Comparison of ENCODE assay signal across 8 cellular contexts in the genomic region with DNA sequence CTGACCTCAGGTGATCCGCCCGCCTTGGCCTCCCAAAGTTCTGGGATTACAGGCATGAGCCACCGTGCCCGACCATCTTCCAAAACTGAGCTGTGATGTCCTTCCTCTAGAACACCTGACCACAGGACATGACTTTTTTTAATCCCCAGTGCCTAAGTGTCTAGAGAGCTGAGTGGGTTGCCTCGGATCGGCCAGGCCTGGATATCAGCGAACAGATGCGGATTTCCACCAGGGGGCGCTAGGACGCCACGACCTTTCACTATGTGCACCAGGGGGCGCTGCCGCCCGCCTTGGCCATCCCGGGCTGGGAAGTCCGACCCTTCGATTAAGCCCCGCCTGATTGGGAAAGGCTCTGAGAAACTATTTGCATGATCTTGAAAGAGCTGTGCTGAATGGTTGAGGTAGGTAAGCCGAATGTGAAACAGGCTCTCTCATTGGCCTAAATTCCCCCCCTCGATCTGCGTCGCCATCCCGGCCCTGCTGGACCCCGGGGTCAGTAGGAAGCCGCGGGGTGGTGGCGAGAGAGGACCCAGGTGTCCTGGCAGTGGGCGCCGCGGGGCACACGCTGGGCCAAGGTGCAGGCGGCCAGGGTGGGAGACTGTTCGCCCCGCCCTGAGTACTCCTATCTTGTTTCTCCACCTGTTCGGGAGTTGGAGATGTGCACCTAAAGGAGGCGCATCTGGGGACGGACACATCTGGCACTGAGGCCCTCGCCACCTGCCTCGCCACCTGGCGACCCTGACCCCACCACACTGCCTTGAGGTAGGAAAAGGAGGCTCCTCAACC. TPM values are rescaled to one million over a fixed set of nuclear protein-coding genes. Genes with fewer than 3 reads are reported as not detected.
DNase-seq lines count a peak whose midpoint lies in the region; TF ChIP-seq lines count a peak whose summit lies in the region.

A gene with protein sequence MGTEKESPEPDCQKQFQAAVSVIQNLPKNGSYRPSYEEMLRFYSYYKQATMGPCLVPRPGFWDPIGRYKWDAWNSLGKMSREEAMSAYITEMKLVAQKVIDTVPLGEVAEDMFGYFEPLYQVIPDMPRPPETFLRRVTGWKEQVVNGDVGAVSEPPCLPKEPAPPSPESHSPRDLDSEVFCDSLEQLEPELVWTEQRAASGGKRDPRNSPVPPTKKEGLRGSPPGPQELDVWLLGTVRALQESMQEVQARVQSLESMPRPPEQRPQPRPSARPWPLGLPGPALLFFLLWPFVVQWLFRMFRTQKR (plus strand): TSS at position 496 of the 786 bp plus-strand sequence. CDS start 458 bp downstream, outside the sequence.

- H3K36me3 Mint-ChIP-seq in H9 (ENCODE audit: insufficient read depth in 1 of 3, low read depth in 3 of 3) (peaks cover 0 to 2% (median 0%) of the 10 kb centered on the region in 3 experiments; a peak in 1 of 7 replicates), neural crest cell (ENCODE audit: low read depth) (no peaks in the 10 kb centered on the region)

- H3K9me3 Mint-ChIP-seq in H9 (peaks cover 3 to 5% of the 10 kb centered on the region in 2 experiments; a peak in 4 of 5 replicates), neural crest cell (no peaks in the 10 kb centered on the region)

- H2BK15ac ChIP-seq in H9 (ENCODE audit: low read depth, low read length) = no peak within 1 kb of the TSS

- H3K9ac ChIP-seq in H9 (ENCODE audit: extremely low read depth, insufficient read length, low read length) (no peak within 1 kb of the TSS), stomach smooth muscle (ENCODE audit: low read length in 2 of 2) (peak within 1 kb of the TSS; percentile 78 to 94)

- H3K4me3 ChIP-seq in MG63 = peak within 1 kb of the TSS; percentile 60
- peak within 1 kb of the TSS; percentile 69 for H3K4me3 ChIP-seq in fibroblast of villous mesenchyme (ENCODE audit: low read depth, low read length)
- peak within 1 kb of the TSS; percentile 56 to 94 for H3K4me3 ChIP-seq in stomach smooth muscle (ENCODE audit: low read length in 2 of 2)

- H3K79me2 ChIP-seq in H9 (ENCODE audit: insufficient read depth, low read length) = no peaks in the 10 kb centered on the region

- H3K27me3 ChIP-seq in H9 (ENCODE audit: insufficient read depth, low read length) (no peaks in the 10 kb centered on the region), MG63 (no peaks in the 10 kb centered on the region), stomach smooth muscle (ENCODE audit: control insufficient read depth in 1 of 2, insufficient read depth in 2 of 2, low read length in 2 of 2) (no peaks in the 10 kb centered on the region)

- WGBS in H9 (ENCODE audit: extremely low coverage, insufficient read length, low lambda C conversion rate) = no CpG with 5 or more reads among the region's 40 CpGs

- no peak within 1 kb of the TSS for H3K27ac ChIP-seq in H9 (ENCODE audit: insufficient read length, low read depth, low read length)
- H3K27ac ChIP-seq in stomach smooth muscle (ENCODE audit: low read length) = peak within 1 kb of the TSS; percentile 86

- DNase-seq in GDM1 (lab: John Stamatoyannopoulos, UW) (peak; percentile 92), H9 (peak; percentile 99), MG63 (peak; percentile 92), SIG-M5 (lab: John Stamatoyannopoulos, UW) (peak; percentile 96), activated gamma-delta T cell treated with Interleukin-2 at 50 U/mL for 16 hours (peak; percentile 98), fibroblast of villous mesenchyme (ENCODE audit: low read depth) (peak; percentile 98), neural crest cell (ENCODE audit: low read depth, low spot score) (peak; percentile 99)

- H4K20me1 ChIP-seq in H9 (ENCODE audit: control insufficient read depth, insufficient read depth, insufficient read length) = no peaks in the 10 kb centered on the region

- H3K4me1 ChIP-seq in H9 (ENCODE audit: insufficient read depth, low read length) = no peaks in the 10 kb centered on the region
- H3K4me1 ChIP-seq in stomach smooth muscle (ENCODE audit: control insufficient read depth, insufficient read depth, low read length) = peaks cover 39% of the 10 kb centered on the region

- H3K36me3 ChIP-seq in MG63 (no peaks in the 10 kb centered on the region), stomach smooth muscle (ENCODE audit: control insufficient read depth in 2 of 2, insufficient read depth in 2 of 2, low read length in 2 of 2) (peaks cover 3% of the 10 kb centered on the region in 2 donors)

- H2BK12ac ChIP-seq in H9 (ENCODE audit: insufficient read length, low read depth, low read length) = no peak within 1 kb of the TSS

- H2AK5ac ChIP-seq in H9 (ENCODE audit: insufficient read length, low read length) = no peak within 1 kb of the TSS

- H3K79me1 ChIP-seq in H9 (ENCODE audit: insufficient read depth, low read depth, low read length, poor library complexity, severe bottlenecking) = no peaks in the 10 kb centered on the region

- H2BK20ac ChIP-seq in H9 (ENCODE audit: low read depth, low read length, poor library complexity, severe bottlenecking) = no peak within 1 kb of the TSS

- H4K91ac ChIP-seq in H9 (ENCODE audit: insufficient read length, low read depth, low read length) = no peak within 1 kb of the TSS

- H3K9me3 ChIP-seq in H9 (ENCODE audit: control insufficient read depth, low read depth, low read length) = no peaks in the 10 kb centered on the region
- H3K9me3 ChIP-seq in MG63 = no peaks in the 10 kb centered on the region
- H3K9me3 ChIP-seq in stomach smooth muscle (ENCODE audit: control insufficient read depth in 2 of 2, low read length in 2 of 2) = no peaks in the 10 kb centered on the region

- no peak within 1 kb of the TSS for H3K23ac ChIP-seq in H9 (ENCODE audit: insufficient read length, low read depth, low read length)

- H3K27ac Mint-ChIP-seq in H9 (no peak within 1 kb of the TSS), neural crest cell (ENCODE audit: unreplicated experiment) (no peak within 1 kb of the TSS)

- no peak within 1 kb of the TSS for H2AFZ ChIP-seq in H9 (ENCODE audit: low read length)

- no peak within 1 kb of the TSS for H3K56ac ChIP-seq in H9 (ENCODE audit: insufficient read length, low read depth, low read length)

- peaks cover 14% of the 10 kb centered on the region for H3K23me2 ChIP-seq in H9 (ENCODE audit: insufficient read length, low read depth, low read length, poor library complexity, severe bottlenecking)

- no peak within 1 kb of the TSS for H4K5ac ChIP-seq in H9 (ENCODE audit: insufficient read length, low read depth, low read length)

- peak within 1 kb of the TSS; percentile 67 for H3K4me2 ChIP-seq in H9 (ENCODE audit: insufficient read depth, insufficient read length, low read length)

- peaks cover 1% of the 10 kb centered on the region; the same call in 1 of the 2 replicates for H3K27me3 Mint-ChIP-seq in H9 (ENCODE audit: low read depth)
- peaks cover 4% of the 10 kb centered on the region for H3K27me3 Mint-ChIP-seq in neural crest cell (ENCODE audit: low read depth)

- H3K14ac ChIP-seq in H9 (ENCODE audit: insufficient read depth, low read length) = no peak within 1 kb of the TSS

- no peak within 1 kb of the TSS for H2BK120ac ChIP-seq in H9 (ENCODE audit: low read depth, low read length, poor library complexity, severe bottlenecking)

- H3K4me1 Mint-ChIP-seq in H9 (peaks cover 19 to 29% of the 10 kb centered on the region in 2 experiments), neural crest cell (peaks cover 10% of the 10 kb centered on the region)

- TF ChIP-seq CTCF in H9 (conservative IDR thresholded peaks at IDR 0.05) (peak; percentile 100; the same call in 2 of the 3 replicates), fibroblast of villous mesenchyme (IDR thresholded peaks at IDR 0.05; ENCODE audit: insufficient read depth, low read depth, low read length) (peak; percentile 100), neural crest cell (conservative IDR thresholded peaks at IDR 0.05) (peak; percentile 100)

- no peak within 1 kb of the TSS for H4K8ac ChIP-seq in H9 (replicated peaks; ENCODE audit: insufficient read length, low read depth, low read length)

- no peak within 1 kb of the TSS for H3T11ph ChIP-seq in H9 (ENCODE audit: low read length)

- no peak within 1 kb of the TSS for H2BK5ac ChIP-seq in H9 (ENCODE audit: insufficient read length, low read length)

- H3K4me3 Mint-ChIP-seq in H9 (peak within 1 kb of the TSS; percentile 70 to 76), neural crest cell (peak within 1 kb of the TSS; percentile 88)

- H3K4ac ChIP-seq in H9 (ENCODE audit: low read depth, low read length) = no peak within 1 kb of the TSS

- H3K18ac ChIP-seq in H9 (ENCODE audit: insufficient read length, low read depth, low read length) = no peak within 1 kb of the TSS

RNA-seq across cellular contexts. Expression of the gene that starts here (rescaled TPM):
- total RNA-seq in H9 (2021) (9.7 and 10.5 TPM in 2 replicates), fibroblast of villous mesenchyme (6.1 and 6.9 TPM in 2 replicates), neural crest cell (5.4 and 5.5 TPM in 2 replicates)
- total RNA-seq in MG63 (2014; rRNA removed; shearing (Covaris generic); ENCODE audit: low replicate concordance) = 2.7 and 5.0 TPM in 2 replicates
